1 cellular context compared by ENCODE assay signal in the genomic region with DNA sequence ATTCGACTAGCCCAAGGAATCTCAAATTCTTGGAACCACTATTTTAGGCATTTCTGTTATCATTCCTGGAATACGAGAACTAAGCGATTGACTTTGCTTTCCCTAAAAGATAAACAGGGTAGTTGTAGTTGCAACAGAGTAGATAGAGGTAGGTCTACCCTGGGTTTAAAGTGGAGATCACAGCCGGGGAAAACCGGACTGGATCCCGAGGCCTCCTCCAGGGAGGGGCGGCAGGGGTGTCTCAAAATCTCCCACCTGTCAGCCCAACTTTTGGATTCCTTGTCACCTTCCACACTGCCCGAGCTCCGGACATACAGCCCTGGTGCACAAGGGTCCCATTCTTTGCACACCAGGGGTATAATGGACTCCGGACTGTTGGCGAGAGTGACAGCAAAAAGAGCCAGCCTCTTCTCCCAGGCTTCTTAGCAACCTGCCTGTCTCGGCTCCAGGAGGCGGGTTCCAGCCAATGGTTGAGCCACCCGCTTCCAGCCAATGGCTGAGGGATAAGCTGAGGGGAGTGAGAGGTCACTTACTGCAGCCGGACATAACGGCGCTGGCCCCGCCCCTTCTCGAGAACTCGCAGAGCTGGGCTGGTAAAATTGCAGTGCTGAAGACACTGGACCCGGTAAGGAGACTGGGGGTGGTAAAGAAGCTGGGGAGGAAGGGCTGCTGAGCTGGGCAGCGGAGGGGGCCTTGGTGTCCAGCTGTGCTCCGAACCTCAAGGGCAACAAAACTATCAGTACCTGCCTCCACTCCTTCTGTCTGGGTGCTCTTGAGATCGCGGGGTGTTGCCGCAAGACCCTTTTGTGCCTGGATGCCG.
TF ChIP-seq lines count a peak whose summit lies in the region.

TSS of gene SUOX (plus strand) at position 562 of the 820 bp plus-strand sequence. CDS start 4,946 bp downstream, outside the sequence.

TF ChIP-seq in K562, 482 proteins besides CTCF, POLR2A, EP300 and RAD21 (continued from another document and continues in another):
- TF ChIP-seq SMAD4 (CRISPR knock-in tag; conservative IDR thresholded peaks at IDR 0.05), result peak; percentile 58; the same call in 1 of the 2 replicates
- TF ChIP-seq KDM1A (IDR thresholded peaks at IDR 0.05), result peak in 1 of 2 experiments; percentile 42; a peak in 1 of 4 replicates
- peak; percentile 61; the same call in 1 of the 2 replicates for TF ChIP-seq STAT5A (IDR thresholded peaks at IDR 0.05; ENCODE audit: borderline replicate concordance, low read length)
- TF ChIP-seq ZNF436 (CRISPR knock-in tag; IDR thresholded peaks at IDR 0.05), result 0 out of 2 replicates have a peak, but pooled peaks have one; percentile 23
- no peak for TF ChIP-seq E4F1 (CRISPR knock-in tag; IDR thresholded peaks at IDR 0.05; ENCODE audit: borderline replicate concordance)
- TF ChIP-seq FOS (IDR thresholded peaks at IDR 0.05; ENCODE audit: extremely low read depth, insufficient read length), result peak; percentile 65
- TF ChIP-seq HDAC2 (IDR thresholded peaks at IDR 0.05), result 0 out of 2 replicates have a peak, but pooled peaks have one; percentile 31
- TF ChIP-seq KDM5B (IDR thresholded peaks at IDR 0.05; ENCODE audit: insufficient replicate concordance, low read depth, low read length), result peak; percentile 58
- no peak for TF ChIP-seq FOXP4 (CRISPR knock-in tag; IDR thresholded peaks at IDR 0.05; ENCODE audit: borderline replicate concordance)
- no peak for TF ChIP-seq PPARD (CRISPR knock-in tag; IDR thresholded peaks at IDR 0.05)
- TF ChIP-seq HMGN3 (IDR thresholded peaks at IDR 0.05; ENCODE audit: borderline replicate concordance, extremely low read depth, insufficient read length, low read depth, low read length), result no peak
- no peak for TF ChIP-seq TCF15 (CRISPR knock-in tag; IDR thresholded peaks at IDR 0.05)
- 0 out of 4 replicates have a peak, but pooled peaks of 1 of the 2 experiments have one; percentile 16 for TF ChIP-seq ZNF318 (IDR thresholded peaks at IDR 0.05; ENCODE audit: borderline replicate concordance in 1 of 2, low read depth in 1 of 2)
- no peak for TF ChIP-seq DDX20 (tag; IDR thresholded peaks at IDR 0.05; ENCODE audit: low read depth)
- peak in 1 of 2 experiments; percentile 60; a peak in 1 of 4 replicates for TF ChIP-seq NONO (IDR thresholded peaks at IDR 0.05; ENCODE audit: low read depth in 2 of 2, low read length in 1 of 2)
- 0 out of 2 replicates have a peak, but pooled peaks have one; percentile 48 for TF ChIP-seq ETS1 (conservative IDR thresholded peaks at IDR 0.05; ENCODE audit: control insufficient read depth, low read depth, low read length)
- TF ChIP-seq RBM25 (IDR thresholded peaks at IDR 0.05; ENCODE audit: low read depth, low read length, severe bottlenecking), result peak; percentile 32
- 0 out of 2 replicates have a peak, but pooled peaks have one; percentile 27 for TF ChIP-seq CTBP1 (IDR thresholded peaks at IDR 0.05; ENCODE audit: borderline replicate concordance)
- no peak for TF ChIP-seq BACH1 (tag; IDR thresholded peaks at IDR 0.05)
- TF ChIP-seq ZNF324 (CRISPR knock-in tag; IDR thresholded peaks at IDR 0.05), result no peak
- TF ChIP-seq, protein P1, sequence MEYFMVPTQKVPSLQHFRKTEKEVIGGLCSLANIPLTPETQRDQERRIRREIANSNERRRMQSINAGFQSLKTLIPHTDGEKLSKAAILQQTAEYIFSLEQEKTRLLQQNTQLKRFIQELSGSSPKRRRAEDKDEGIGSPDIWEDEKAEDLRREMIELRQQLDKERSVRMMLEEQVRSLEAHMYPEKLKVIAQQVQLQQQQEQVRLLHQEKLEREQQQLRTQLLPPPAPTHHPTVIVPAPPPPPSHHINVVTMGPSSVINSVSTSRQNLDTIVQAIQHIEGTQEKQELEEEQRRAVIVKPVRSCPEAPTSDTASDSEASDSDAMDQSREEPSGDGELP (CRISPR knock-in tag; IDR thresholded peaks at IDR 0.05; ENCODE audit: borderline replicate concordance), result peak; percentile 70; the same call in 1 of the 2 replicates
- TF ChIP-seq PHB (CRISPR knock-in tag; IDR thresholded peaks at IDR 0.05), result 0 out of 2 replicates have a peak, but pooled peaks have one; percentile 43
- peak; percentile 80 for TF ChIP-seq RFX1 (IDR thresholded peaks at IDR 0.05)
- TF ChIP-seq ARID1B (IDR thresholded peaks at IDR 0.05), result peak; percentile 48; the same call in 1 of the 2 replicates
- TF ChIP-seq FOSL1 (tag; conservative IDR thresholded peaks at IDR 0.05), result no peak
- no peak for TF ChIP-seq MCM3 (IDR thresholded peaks at IDR 0.05)
- TF ChIP-seq CHD2 (IDR thresholded peaks at IDR 0.05; ENCODE audit: low read depth, low read length), result peak; percentile 30; the same call in 1 of the 2 replicates
- peak; percentile 39; the same call in 1 of the 2 replicates for TF ChIP-seq ZBTB17 (CRISPR knock-in tag; IDR thresholded peaks at IDR 0.05)
- TF ChIP-seq TFAM (CRISPR knock-in tag; conservative IDR thresholded peaks at IDR 0.05), result no peak
- peak; percentile 79; the same call in 1 of the 2 replicates for TF ChIP-seq NR2F6 (CRISPR knock-in tag; IDR thresholded peaks at IDR 0.05)
- TF ChIP-seq SIN3A (IDR thresholded peaks at IDR 0.05; ENCODE audit: borderline replicate concordance in 2 of 2, control insufficient read depth in 1 of 2, low read depth in 2 of 2, low read length in 2 of 2), result peak in 1 of 2 experiments; percentile 70; a peak in 1 of 4 replicates
- TF ChIP-seq ZBTB12 (CRISPR knock-in tag; IDR thresholded peaks at IDR 0.05), result no peak
- TF ChIP-seq ASH1L (IDR thresholded peaks at IDR 0.05; ENCODE audit: borderline replicate concordance, low read depth, partially characterized antibody), result no peak
- TF ChIP-seq CBFA2T2 (conservative IDR thresholded peaks at IDR 0.05), result no peak
- TF ChIP-seq ZSCAN32 (CRISPR knock-in tag; IDR thresholded peaks at IDR 0.05), result 0 out of 2 replicates have a peak, but pooled peaks have one; percentile 19
- no peak for TF ChIP-seq ELF1 (tag; IDR thresholded peaks at IDR 0.05)
- peak; percentile 70 for TF ChIP-seq ZFX (CRISPR knock-in tag; IDR thresholded peaks at IDR 0.05)
- TF ChIP-seq, protein P2, sequence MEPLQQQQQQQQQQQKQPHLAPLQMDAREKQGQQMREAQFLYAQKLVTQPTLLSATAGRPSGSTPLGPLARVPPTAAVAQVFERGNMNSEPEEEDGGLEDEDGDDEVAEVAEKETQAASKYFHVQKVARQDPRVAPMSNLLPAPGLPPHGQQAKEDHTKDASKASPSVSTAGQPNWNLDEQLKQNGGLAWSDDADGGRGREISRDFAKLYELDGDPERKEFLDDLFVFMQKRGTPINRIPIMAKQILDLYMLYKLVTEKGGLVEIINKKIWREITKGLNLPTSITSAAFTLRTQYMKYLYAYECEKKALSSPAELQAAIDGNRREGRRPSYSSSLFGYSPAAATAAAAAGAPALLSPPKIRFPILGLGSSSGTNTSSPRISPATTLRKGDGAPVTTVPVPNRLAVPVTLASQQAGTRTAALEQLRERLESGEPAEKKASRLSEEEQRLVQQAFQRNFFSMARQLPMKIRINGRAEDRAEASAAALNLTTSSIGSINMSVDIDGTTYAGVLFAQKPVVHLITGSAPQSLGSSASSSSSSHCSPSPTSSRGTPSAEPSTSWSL (CRISPR knock-in tag; IDR thresholded peaks at IDR 0.05; ENCODE audit: borderline replicate concordance), result no peak
- TF ChIP-seq TBP (optimal IDR thresholded peaks at IDR 0.05; ENCODE audit: low read depth, low read length), result peak; percentile 78
